ENCODE assay signal across 8 cellular contexts in genomic region chr1:152189657-152190442, GRCh38. TPM values are rescaled to one million over a fixed set of nuclear protein-coding genes. Genes with fewer than 3 reads are reported as not detected.
DNase-seq lines count a peak whose midpoint lies in the region; ATAC-seq and TF ChIP-seq lines count a peak whose summit lies in the region.

No MANE protein-coding gene starts in this region.

- H3K27ac Mint-ChIP-seq in activated T-cell treated with anti-CD3 and anti-CD28 coated beads, Interleukin-2, amount 50 U/mL, for 72 hours, result no peak overlapping the region

- no peaks in the 10 kb centered on the region for H3K36me3 Mint-ChIP-seq in activated T-cell treated with anti-CD3 and anti-CD28 coated beads, Interleukin-2, amount 50 U/mL, for 72 hours (ENCODE audit: insufficient read depth in 2 of 2)

- TF ChIP-seq CTCF in fibroblast of the aortic adventitia (IDR thresholded peaks at IDR 0.05; ENCODE audit: insufficient read depth, low read length), result peak; percentile 84

- H3K27me3 ChIP-seq in stomach smooth muscle (ENCODE audit: control insufficient read depth in 1 of 2, insufficient read depth in 2 of 2, low read length in 2 of 2), result no peaks in the 10 kb centered on the region

- H3K4me1 ChIP-seq in stomach smooth muscle (ENCODE audit: control insufficient read depth, insufficient read depth, low read length), result peaks cover 2% of the 10 kb centered on the region

- H3K4me3 ChIP-seq in fibroblast of the aortic adventitia (ENCODE audit: low read depth, low read length) (peak overlapping the region; percentile 65), stomach smooth muscle (ENCODE audit: low read length in 2 of 2) (peak overlapping the region; percentile 61 to 79)

- H3K27ac ChIP-seq in stomach smooth muscle (ENCODE audit: low read length), result peak overlapping the region; percentile 58

- peaks cover 13% of the 10 kb centered on the region for H3K4me1 Mint-ChIP-seq in activated T-cell treated with anti-CD3 and anti-CD28 coated beads, Interleukin-2, amount 50 U/mL, for 72 hours (ENCODE audit: low read depth)

- peak overlapping the region; percentile 53 to 78 for H3K9ac ChIP-seq in stomach smooth muscle (ENCODE audit: low read length in 2 of 2)

- ATAC-seq in HG03103 (IDR thresholded peaks at IDR 0.05; ENCODE audit: low read depth, unreplicated experiment) (peak; percentile 52), HG03095 (IDR thresholded peaks at IDR 0.05; ENCODE audit: unreplicated experiment) (no peak)
- ATAC-seq in activated T-cell treated with anti-CD3 and anti-CD28 coated beads, Interleukin-2, amount 50 U/mL, for 72 hours (replicated peaks in 1 of 2), result peak; percentile 59 to 66

- H3K27me3 Mint-ChIP-seq in activated T-cell treated with anti-CD3 and anti-CD28 coated beads, Interleukin-2, amount 50 U/mL, for 72 hours (ENCODE audit: low read depth), result peaks cover 7% of the 10 kb centered on the region

- DNase-seq in COR-L47 (lab: John Stamatoyannopoulos, UW), result peak; percentile 30
- peak; percentile 70 for DNase-seq in RKO (ENCODE audit: low spot score)
- DNase-seq in activated T-cell treated with anti-CD3 and anti-CD28 coated beads, Interleukin-2, amount 50 U/mL, for 72 hours, result peak; percentile 69 to 72
- DNase-seq in fibroblast of the aortic adventitia (ENCODE audit: low read depth), result peak; percentile 74
- peak in 31 of 56 donors; percentile 2 to 68 (median 12) for DNase-seq in nucleus accumbens (lab: John Stamatoyannopoulos, UW)

- H3K9me3 ChIP-seq in stomach smooth muscle (ENCODE audit: control insufficient read depth in 2 of 2, low read length in 2 of 2), result no peaks in the 10 kb centered on the region

- peak overlapping the region; percentile 55 to 84 for H3K4me3 Mint-ChIP-seq in activated T-cell treated with anti-CD3 and anti-CD28 coated beads, Interleukin-2, amount 50 U/mL, for 72 hours

- H3K9me3 Mint-ChIP-seq in activated T-cell treated with anti-CD3 and anti-CD28 coated beads, Interleukin-2, amount 50 U/mL, for 72 hours, result no peaks in the 10 kb centered on the region

- H3K36me3 ChIP-seq in stomach smooth muscle (ENCODE audit: control insufficient read depth in 2 of 2, insufficient read depth in 2 of 2, low read length in 2 of 2), result no peaks in the 10 kb centered on the region

RNA-seq across cellular contexts. Expression of gene RPTN, which starts 30.8 kb away (rescaled TPM):
- total RNA-seq in activated T-cell treated with anti-CD3 and anti-CD28 coated beads, Interleukin-2, amount 50 U/mL, for 72 hours, result not detected
- not detected in 2 replicates for total RNA-seq in fibroblast of the aortic adventitia (ENCODE audit: low replicate concordance)

RNA-seq across cellular contexts. Expression of gene HRNR, which starts 34.1 kb away (rescaled TPM):
- total RNA-seq in activated T-cell treated with anti-CD3 and anti-CD28 coated beads, Interleukin-2, amount 50 U/mL, for 72 hours, result not detected
- total RNA-seq in fibroblast of the aortic adventitia (ENCODE audit: low replicate concordance), result not detected in 2 replicates

Comparison
In these comparisons a context has a peak if more than half of its experiments do, and no peak if none do; other contexts are left out.
1. DNase-seq: peak in every context shown above with its lines; median percentile 74 in fibroblast of the aortic adventitia; 70 in activated T-cell treated with anti-CD3 and anti-CD28 coated beads, Interleukin-2, amount 50 U/mL, for 72 hours; 70 in RKO; 30 in COR-L47; 12 in nucleus accumbens.